ENCODE assay signal across 35 cellular contexts in genomic region chr2:165256618-165257017, GRCh38. TPM values are rescaled to one million over a fixed set of nuclear protein-coding genes. Genes with fewer than 3 reads are reported as not detected.
"Had no signal": no experiment of that assay in that cellular context is flagged by ENCODE, and none has a peak within 500 bp of the region (broad histone marks: within the 10 kb centered on the region; RNA-seq: fewer than 3 reads in every experiment).

No MANE protein-coding gene starts in this region.

- H3K9me3 ChIP-seq: adrenal gland, ascending aorta, body of pancreas, breast epithelium had no signal

- ATAC-seq: activated naive CD4-positive, alpha-beta T cell treated with anti-CD3 and anti-CD28 coated beads, Interleukin-2, amount 50 U/mL, for 72 hours; activated naive CD8-positive, alpha-beta T cell treated with anti-CD3 and anti-CD28 coated beads, Interleukin-2, amount 50 U/mL, for 24 hours; activated T-cell treated with anti-CD3 and anti-CD28 coated beads, Interleukin-2, amount 50 U/mL, for 4 hours; activated T-cell treated with anti-CD3 and anti-CD28 coated beads, Interleukin-2, amount 50 U/mL, for 72 hours; activated T-helper 17 cell treated with anti-CD3 and anti-CD28 coated beads, Interleukin-2, amount 50 U/mL, for 72 hours; body of pancreas had no signal

- DNase-seq: activated effector memory CD4-positive, alpha-beta T cell treated with anti-CD3 and anti-CD28 coated beads, Interleukin-2, amount 50 U/mL, for 16 hours; activated effector memory CD4-positive, alpha-beta T cell treated with Interleukin-2 at 50 U/mL for 16 hours; activated gamma-delta T cell; activated gamma-delta T cell treated with Interleukin-2 at 50 U/mL for 16 hours; activated naive CD4-positive, alpha-beta T cell; activated naive CD4-positive, alpha-beta T cell treated with anti-CD3 and anti-CD28 coated beads for 36 hours; activated naive CD4-positive, alpha-beta T cell treated with anti-CD3 and anti-CD28 coated beads, Interleukin-2, amount 10 ng/mL, durations not matched to agents 7 days and 5 days; activated naive CD4-positive, alpha-beta T cell treated with anti-CD3 and anti-CD28 coated beads, Interleukin-2, amount 50 U/mL, for 16 hours; activated naive CD4-positive, alpha-beta T cell treated with Interleukin-2 at 50 U/mL for 16 hours; activated naive CD8-positive, alpha-beta T cell treated with anti-CD3 and anti-CD28 coated beads for 36 hours; activated naive CD8-positive, alpha-beta T cell treated with anti-CD3 and anti-CD28 coated beads, Interleukin-2, amount 10 ng/mL, durations not matched to agents 7 days and 5 days; activated naive CD8-positive, alpha-beta T cell treated with anti-CD3 and anti-CD28 coated beads, Interleukin-2, amount 50 U/mL, for 24 hours; activated T-cell treated with anti-CD3 and anti-CD28 coated beads, Interleukin-2, amount 50 U/mL, for 24 hours; activated T-cell treated with anti-CD3 and anti-CD28 coated beads, Interleukin-2, amount 50 U/mL, for 4 hours; activated T-cell treated with anti-CD3 and anti-CD28 coated beads, Interleukin-2, amount 50 U/mL, for 48 hours; activated T-cell treated with anti-CD3 and anti-CD28 coated beads, Interleukin-2, amount 50 U/mL, for 72 hours; adrenal gland; amniotic stem cell; amygdala; anterior cingulate cortex; aorta; body of pancreas; brain microvascular endothelial cell; caudate nucleus; central memory CD4-positive, alpha-beta T cell; cerebellar nuclear complex had no signal

- H3K36me3 ChIP-seq: adrenal gland, ascending aorta, brain microvascular endothelial cell, breast epithelium, cardiac muscle cell had no signal

- H3K27ac ChIP-seq: adrenal gland, ascending aorta, body of pancreas, brain microvascular endothelial cell, breast epithelium, cardiac muscle cell had no signal

- H3K27me3 ChIP-seq: adrenal gland, ascending aorta, body of pancreas, brain microvascular endothelial cell, breast epithelium, cardiac muscle cell had no signal

- H3K4me3 ChIP-seq: adrenal gland, ascending aorta, body of pancreas, breast epithelium, cardiac muscle cell had no signal

- H3K4me1 ChIP-seq: adrenal gland, ascending aorta, body of pancreas, breast epithelium had no signal

- FAIRE-seq: astrocyte, bronchial epithelial cell had no signal

RNA-seq across cellular contexts. Expression of gene SCN2A, which starts 17.4 kb away (rescaled TPM):
- total RNA-seq: activated T-helper 1 cell treated with anti-CD3 and anti-CD28 coated beads, Interleukin-12 subunit alpha, Interleukin-12 subunit beta, Interleukin-2, Interleukin-4 antibody, amounts not matched to agents 30 ng/mL and 10 ng/mL and 1 ng/mL, durations not matched to agents 14 hours and 24 hours and 36 hours; activated T-helper 2 cell treated with anti-CD3 and anti-CD28 coated beads, Interferon-gamma antibody, Interleukin-2, Interleukin-4, amounts not matched to agents 10 μg/mL and 5 μg/mL and 100 μg/mL, durations not matched to agents 14 hours and 24 hours and 36 hours had no signal
- polyA plus RNA-seq: cardiac muscle cell had no signal

RNA-seq across cellular contexts. Expression of gene SCN3A, which starts 52.8 kb away (rescaled TPM):
- total RNA-seq: activated naive CD8-positive, alpha-beta T cell treated with anti-CD3 and anti-CD28 coated beads, Interleukin-2, amount 10 ng/mL, durations not matched to agents 7 days and 5 days; activated T-cell treated with anti-CD3 and anti-CD28 coated beads, Interleukin-2, amount 50 U/mL, for 4 hours; activated T-helper 1 cell treated with anti-CD3 and anti-CD28 coated beads, Interleukin-12 subunit alpha, Interleukin-12 subunit beta, Interleukin-2, Interleukin-4 antibody, amounts not matched to agents 30 ng/mL and 10 ng/mL and 1 ng/mL, durations not matched to agents 14 hours and 24 hours and 36 hours; activated T-helper 17 cell treated with anti-CD3 and anti-CD28 coated beads, Interleukin-2, amount 50 U/mL, for 72 hours; bronchial epithelial cell had no signal
- polyA plus RNA-seq: cardiac muscle cell had no signal
